ENCODE assay signal across 1 cellular context in genomic region chr7:999921-1000593, GRCh38.
TF ChIP-seq lines count a peak whose summit lies in the region.

No MANE protein-coding gene starts in this region.

TF ChIP-seq in GM12878, 131 proteins besides CTCF, POLR2A, EP300 and RAD21 (continued from another document):
- TF ChIP-seq KDM1A (IDR thresholded peaks at IDR 0.05; ENCODE audit: borderline replicate concordance): no peak
- TF ChIP-seq SREBF1 (IDR thresholded peaks at IDR 0.05; ENCODE audit: low read length): no peak
- TF ChIP-seq MYC (IDR thresholded peaks at IDR 0.05; ENCODE audit: insufficient read depth, insufficient read length, insufficient replicate concordance, low read length, severe bottlenecking): no peak
- TF ChIP-seq ZNF217 (IDR thresholded peaks at IDR 0.05): no peak
- TF ChIP-seq PAX8 (IDR thresholded peaks at IDR 0.05): no peak
- TF ChIP-seq RFX5 (IDR thresholded peaks at IDR 0.05; ENCODE audit: low read depth, low read length): no peak
- TF ChIP-seq MEF2A (IDR thresholded peaks at IDR 0.05; ENCODE audit: insufficient read depth, low read depth, low read length): no peak
- no peak for TF ChIP-seq HDAC6 (IDR thresholded peaks at IDR 0.05; ENCODE audit: unreplicated experiment)
- TF ChIP-seq POLR2AphosphoS5 (IDR thresholded peaks at IDR 0.05; ENCODE audit: low read length): no peak
- peak; percentile 66 for TF ChIP-seq MXI1 (IDR thresholded peaks at IDR 0.05; ENCODE audit: low read depth, low read length)
